In genomic region chr6:148671952-148672351, GRCh38 we compare ENCODE assay signal across 24 cellular contexts.
"Had no signal": no experiment of that assay in that cellular context is flagged by ENCODE, and none has a peak within 500 bp of the region (broad histone marks: within the 10 kb centered on the region; RNA-seq: fewer than 3 reads in every experiment).

No MANE protein-coding gene starts in this region.

- H3K27ac ChIP-seq: HL-60, RWPE1 had no signal

- H3K9ac ChIP-seq: SK-N-SH had no signal

- H3K9me3 ChIP-seq: SK-N-SH had no signal

- H3K4me3 ChIP-seq: MG63 had no signal

- DNase-seq: Karpas-422, KG1, MG63, NCI-H1092, NCI-H1105 treated with DMSO at 0.1 percent for 48 hours, NCI-H1417 treated with DMSO at 0.1 percent for 48 hours, NCI-H146, NCI-H1694 treated with DMSO at 0.1 percent for 48 hours, NCI-H1930, NCI-H2081, NCI-H2107, NCI-H226, NCI-H446, NCI-H510A, NCI-H524 treated with DMSO at 0.1 percent for 48 hours, NCI-H69, NCI-H774, PC-3, SK-N-SH, SW 1271 had no signal

- H3K9me2 ChIP-seq: SK-N-SH had no signal

- H3K4me2 ChIP-seq: SK-N-SH had no signal

- H3K27me3 ChIP-seq: MG63 had no signal

- H3K36me3 ChIP-seq: MG63 had no signal

- FAIRE-seq: HTR-8/SVneo had no signal

- ATAC-seq: Panc1, PC-3 had no signal
